ENCODE assay signal across 10 cellular contexts in genomic region chr3:188914556-188914955, GRCh38.
DNase-seq lines count a peak whose midpoint lies in the region; ATAC-seq and TF ChIP-seq lines count a peak whose summit lies in the region.
"Had no signal": no experiment of that assay in that cellular context is flagged by ENCODE, and none has a peak within 500 bp of the region (broad histone marks: within the 10 kb centered on the region; RNA-seq: fewer than 3 reads in every experiment).

No MANE protein-coding gene starts in this region.

- 64 to 71% methylated on average over 2 of the region's 2 CpGs for WGBS in heart right ventricle, 2 donors
- 60% methylated on average over 2 of the region's 2 CpGs for WGBS in upper lobe of left lung, 2 donors

- TF ChIP-seq CTCF in heart right ventricle (IDR thresholded peaks at IDR 0.05) (no peak), upper lobe of left lung (IDR thresholded peaks at IDR 0.05) (no peak), BE2C (IDR thresholded peaks at IDR 0.05; ENCODE audit: low read depth, low read length) (no peak)

- no peak for TF ChIP-seq EP300 in upper lobe of left lung (IDR thresholded peaks at IDR 0.05)

- intact Hi-C loops in left cardiac atrium (cut with DNase I) (no loop called here), heart right ventricle (cut with DNase I) (no loop called here)

- ATAC-seq in left cardiac atrium (peak; percentile 33 to 66), heart right ventricle (no peak), upper lobe of left lung (ENCODE audit: low FRiP score in 2 of 2) (peak; percentile 41 to 72), HG03196 (IDR thresholded peaks at IDR 0.05; ENCODE audit: unreplicated experiment) (no peak), GM21515 (IDR thresholded peaks at IDR 0.05; ENCODE audit: unreplicated experiment) (no peak)
- ATAC-seq: K562 had no signal

- peaks cover 0 to 57% (median 12%) of the 10 kb centered on the region in 9 donors for H3K4me1 ChIP-seq in heart right ventricle
- H3K4me1 ChIP-seq in upper lobe of left lung: peaks cover 17 to 28% (median 19%) of the 10 kb centered on the region in 4 donors
- no peaks in the 10 kb centered on the region for H3K4me1 ChIP-seq in BE2C

- no peak for DNase-seq in left cardiac atrium
- no peak for DNase-seq in heart right ventricle
- DNase-seq in NOMO-1 treated with DMSO at 0.1 percent for 48 hours (lab: John Stamatoyannopoulos, UW; ENCODE audit: unreplicated experiment): peak; percentile 94
- peak; percentile 27 for DNase-seq in epithelial cell of prostate (ENCODE audit: low read depth, low spot score)
- DNase-seq in upper lobe of left lung: no peak
- no peak for DNase-seq in BE2C
- DNase-seq: CD4-positive, alpha-beta memory T cell had no signal

- H3K4me3 ChIP-seq in heart right ventricle (no peak overlapping the region), upper lobe of left lung (no peak overlapping the region), BE2C (ENCODE audit: low read depth, low read length) (no peak overlapping the region)
- H3K4me3 ChIP-seq: K562 had no signal

- H3K27ac ChIP-seq in heart right ventricle: peak overlapping the region in 1 of 10 donors; percentile 64
- no peak overlapping the region for H3K27ac ChIP-seq in epithelial cell of prostate
- H3K27ac ChIP-seq in upper lobe of left lung: peak overlapping the region in 2 of 4 donors; percentile 42 to 65

- H3K9me3 ChIP-seq in heart right ventricle (peaks cover 0 to 4% (median 0%) of the 10 kb centered on the region in 11 donors), upper lobe of left lung (no peaks in the 10 kb centered on the region), BE2C (0 out of 2 replicates have a peak, but pooled peaks cover 2% of the 10 kb centered on the region)

- H3K36me3 ChIP-seq in heart right ventricle: no peaks in the 10 kb centered on the region
- no peaks in the 10 kb centered on the region for H3K36me3 ChIP-seq in upper lobe of left lung
- H3K36me3 ChIP-seq in BE2C: no peaks in the 10 kb centered on the region

- no peak for TF ChIP-seq POLR2A in upper lobe of left lung (IDR thresholded peaks at IDR 0.05)

- H3K27me3 ChIP-seq in heart right ventricle: no peaks in the 10 kb centered on the region
- no peaks in the 10 kb centered on the region for H3K27me3 ChIP-seq in upper lobe of left lung
- peaks cover 4% of the 10 kb centered on the region; the same call in 1 of the 2 replicates for H3K27me3 ChIP-seq in BE2C

Comparison
In these comparisons a context has a peak if more than half of its experiments do, and no peak if none do; other contexts are left out.
1. ATAC-seq: peak in left cardiac atrium (2 of 2) and upper lobe of left lung (2 of 2); none in heart right ventricle (0 of 8), HG03196 (single experiment) and GM21515 (single experiment).
2. DNase-seq: peak in NOMO-1 treated with DMSO at 0.1 percent for 48 hours (single experiment) and epithelial cell of prostate (single experiment); none in left cardiac atrium (single experiment), heart right ventricle (0 of 2), upper lobe of left lung (0 of 2) and BE2C (single experiment).